ENCODE assay signal across 1 cellular context in genomic region chr22:40636380-40637180, GRCh38.
TF ChIP-seq lines count a peak whose summit lies in the region.

Gene MRTFA (minus strand): TSS chr22:40636719.

TF ChIP-seq in HepG2, 621 proteins besides CTCF, POLR2A, EP300 and RAD21 (continued from another document and continues in another):
- peak; percentile 34; the same call in 1 of the 2 replicates for TF ChIP-seq MXD1 (CRISPR knock-in tag; IDR thresholded peaks at IDR 0.05)
- TF ChIP-seq MATR3 (CRISPR knock-in tag; IDR thresholded peaks at IDR 0.05), result no peak
- TF ChIP-seq ZNF275 (CRISPR knock-in tag; IDR thresholded peaks at IDR 0.05; ENCODE audit: borderline replicate concordance), result no peak
- TF ChIP-seq ZBTB43 (CRISPR knock-in tag; conservative IDR thresholded peaks at IDR 0.05), result no peak
- peak; percentile 99 for TF ChIP-seq NFYC (CRISPR knock-in tag; IDR thresholded peaks at IDR 0.05)
- TF ChIP-seq ATAD3A (CRISPR knock-in tag; IDR thresholded peaks at IDR 0.05), result no peak
- TF ChIP-seq ZNF354B (CRISPR knock-in tag; IDR thresholded peaks at IDR 0.05), result no peak
- peak; percentile 73 for TF ChIP-seq JUND (CRISPR knock-in tag; IDR thresholded peaks at IDR 0.05)
- peak; percentile 55 for TF ChIP-seq YY1 (IDR thresholded peaks at IDR 0.05; ENCODE audit: insufficient read depth, insufficient replicate concordance, low read depth, low read length)
- no peak for TF ChIP-seq USF2 (IDR thresholded peaks at IDR 0.05; ENCODE audit: low read depth, low read length)
- no peak for TF ChIP-seq USF2 (CRISPR knock-in tag; IDR thresholded peaks at IDR 0.05; ENCODE audit: borderline replicate concordance)
- TF ChIP-seq HOMEZ (CRISPR knock-in tag; IDR thresholded peaks at IDR 0.05; ENCODE audit: low read depth), result peak; percentile 66; the same call in 1 of the 2 replicates
- TF ChIP-seq CEBPG (CRISPR knock-in tag; IDR thresholded peaks at IDR 0.05), result no peak
- TF ChIP-seq HCFC1 (IDR thresholded peaks at IDR 0.05; ENCODE audit: low read depth, low read length), result no peak; the same call in 1 of the 2 replicates
- TF ChIP-seq JUN (CRISPR knock-in tag; IDR thresholded peaks at IDR 0.05), result peak; percentile 64; the same call in 1 of the 2 replicates
- peak; percentile 71; the same call in 1 of the 2 replicates for TF ChIP-seq MYC (CRISPR knock-in tag; IDR thresholded peaks at IDR 0.05; ENCODE audit: borderline replicate concordance)
- TF ChIP-seq DPF2 (CRISPR knock-in tag; IDR thresholded peaks at IDR 0.05; ENCODE audit: borderline replicate concordance, low read depth), result no peak
- TF ChIP-seq ZNF33B (CRISPR knock-in tag; IDR thresholded peaks at IDR 0.05), result 0 out of 2 replicates have a peak, but pooled peaks have one; percentile 36
- TF ChIP-seq ZFP36L2 (CRISPR knock-in tag; IDR thresholded peaks at IDR 0.05), result 0 out of 2 replicates have a peak, but pooled peaks have one; percentile 20
- TF ChIP-seq EED (CRISPR knock-in tag; IDR thresholded peaks at IDR 0.05), result 0 out of 2 replicates have a peak, but pooled peaks have one; percentile 45
- TF ChIP-seq GTF3A (CRISPR knock-in tag; conservative IDR thresholded peaks at IDR 0.05), result no peak
- no peak for TF ChIP-seq GZF1 (CRISPR knock-in tag; IDR thresholded peaks at IDR 0.05)
- 0 out of 2 replicates have a peak, but pooled peaks have one; percentile 18 for TF ChIP-seq HMGXB3 (CRISPR knock-in tag; IDR thresholded peaks at IDR 0.05; ENCODE audit: borderline replicate concordance)
- TF ChIP-seq ZNF570 (CRISPR knock-in tag; IDR thresholded peaks at IDR 0.05; ENCODE audit: borderline replicate concordance), result no peak
- TF ChIP-seq ATF4 (CRISPR knock-in tag; IDR thresholded peaks at IDR 0.05), result peak in 1 of 2 experiments; percentile 59; a peak in 2 of 4 replicates
- TF ChIP-seq HDAC6 (IDR thresholded peaks at IDR 0.05; ENCODE audit: low read depth, low read length), result no peak
- TF ChIP-seq ZBTB26 (CRISPR knock-in tag; IDR thresholded peaks at IDR 0.05; ENCODE audit: borderline replicate concordance), result peak; percentile 24; the same call in 1 of the 2 replicates
- no peak for TF ChIP-seq ZNF382 (CRISPR knock-in tag; IDR thresholded peaks at IDR 0.05; ENCODE audit: borderline replicate concordance)
- peak; percentile 41; the same call in 1 of the 2 replicates for TF ChIP-seq MEIS2 (CRISPR knock-in tag; IDR thresholded peaks at IDR 0.05)
- peak; percentile 68; the same call in 1 of the 2 replicates for TF ChIP-seq KDM5B (CRISPR knock-in tag; IDR thresholded peaks at IDR 0.05; ENCODE audit: borderline replicate concordance)
- TF ChIP-seq ZNF687 (CRISPR knock-in tag; IDR thresholded peaks at IDR 0.05), result peak; percentile 79
- no peak for TF ChIP-seq THAP9 (CRISPR knock-in tag; IDR thresholded peaks at IDR 0.05; ENCODE audit: borderline replicate concordance)
- TF ChIP-seq SOX5 (CRISPR knock-in tag; IDR thresholded peaks at IDR 0.05; ENCODE audit: borderline replicate concordance), result no peak; the same call in 1 of the 2 replicates
- TF ChIP-seq ZFP36L1 (CRISPR knock-in tag; IDR thresholded peaks at IDR 0.05), result 0 out of 2 replicates have a peak, but pooled peaks have one; percentile 71
- TF ChIP-seq RARA (CRISPR knock-in tag; IDR thresholded peaks at IDR 0.05), result no peak
- no peak for TF ChIP-seq MTA3 (CRISPR knock-in tag; IDR thresholded peaks at IDR 0.05)
